Comparison of ENCODE assay signal across 10 cellular contexts in the genomic region with DNA sequence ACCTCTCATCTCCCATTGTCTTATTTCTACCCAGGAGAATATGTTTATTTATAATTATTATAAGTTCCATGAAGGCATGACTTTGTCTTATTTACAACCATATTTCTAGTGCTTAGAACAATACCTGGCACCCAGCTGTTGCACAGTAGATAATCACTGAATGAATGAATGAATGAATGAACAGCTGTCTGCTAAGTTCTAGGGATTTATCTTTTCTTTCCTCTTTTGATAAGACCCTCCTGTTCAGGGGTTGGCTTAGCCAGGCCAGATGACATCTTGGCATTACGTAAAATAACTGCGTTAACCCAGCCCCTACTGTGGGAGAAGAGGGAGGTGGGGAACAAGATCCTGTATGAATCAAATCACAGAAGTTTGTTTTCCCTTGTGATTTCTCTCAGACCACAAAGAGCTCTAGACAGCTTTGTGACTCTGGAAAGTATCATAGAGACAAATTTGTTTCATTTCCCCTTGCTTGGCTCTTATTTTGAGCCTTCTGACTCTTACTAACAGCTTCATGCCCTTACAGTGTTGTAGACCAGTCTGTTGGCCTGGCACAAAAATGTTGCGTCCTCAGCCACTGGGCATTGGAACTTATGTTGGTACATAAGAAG. TPM values are rescaled to one million over a fixed set of nuclear protein-coding genes. Genes with fewer than 3 reads are reported as not detected.
DNase-seq lines count a peak whose midpoint lies in the region; ATAC-seq and TF ChIP-seq lines count a peak whose summit lies in the region.
"Had no signal": no experiment of that assay in that cellular context is flagged by ENCODE, and none has a peak within 500 bp of the region (broad histone marks: within the 10 kb centered on the region; RNA-seq: fewer than 3 reads in every experiment).

No MANE protein-coding gene starts in this region.

- no peak overlapping the region for H3K27ac Mint-ChIP-seq in osteocyte (ENCODE audit: unreplicated experiment)

- no peaks in the 10 kb centered on the region for H3K9me3 ChIP-seq in suprapubic skin
- H3K9me3 ChIP-seq: testis had no signal

- peaks cover 18% of the 10 kb centered on the region for H3K36me3 Mint-ChIP-seq in osteocyte (ENCODE audit: unreplicated experiment)

- no peaks in the 10 kb centered on the region for H3K27me3 ChIP-seq in suprapubic skin
- H3K27me3 ChIP-seq: testis had no signal

- H3K4me1 Mint-ChIP-seq in osteocyte (ENCODE audit: unreplicated experiment): no peaks in the 10 kb centered on the region

- no peak overlapping the region for H3K4me3 Mint-ChIP-seq in osteocyte (ENCODE audit: unreplicated experiment)

- DNase-seq in GM13977 (ENCODE audit: low spot score) (peak; percentile 55), NB4 (ENCODE audit: low read depth) (peak; percentile 31), NCI-H187 treated with DMSO at 0.1 percent for 48 hours (lab: John Stamatoyannopoulos, UW) (no peak), suprapubic skin (ENCODE audit: low spot score in 2 of 2) (no peak), osteocyte (ENCODE audit: extremely low spot score, unreplicated experiment) (no peak)
- DNase-seq: NCI-H69, testis had no signal

- WGBS in suprapubic skin: 96% methylated on average over 3 of the region's 3 CpGs

- in situ Hi-C loops in GM13977 (cut with MboI; ENCODE audit: low pct_unique_long_range_greater_than_20kb, low sequenced_read_pairs, unreplicated experiment): no loop called here

- no peaks in the 10 kb centered on the region for H3K27me3 Mint-ChIP-seq in osteocyte (ENCODE audit: unreplicated experiment)

- no peaks in the 10 kb centered on the region for H3K4me1 ChIP-seq in suprapubic skin
- H3K4me1 ChIP-seq: testis had no signal

- no peaks in the 10 kb centered on the region for H3K9me3 Mint-ChIP-seq in osteocyte (ENCODE audit: unreplicated experiment)

- ATAC-seq in GM19468 (IDR thresholded peaks at IDR 0.05; ENCODE audit: extremely low read depth, unreplicated experiment) (peak; percentile 49), HG02938 (IDR thresholded peaks at IDR 0.05; ENCODE audit: unreplicated experiment) (peak; percentile 71), esophagus mucosa (no peak)

- TF ChIP-seq POLR2A in NB4 (IDR thresholded peaks at IDR 0.05; ENCODE audit: extremely low read depth, insufficient read length): no peak
- no peak for TF ChIP-seq POLR2A in suprapubic skin (IDR thresholded peaks at IDR 0.05)

- H3K4me3 ChIP-seq in NB4 (ENCODE audit: low read depth, low read length) (no peak overlapping the region), suprapubic skin (no peak overlapping the region)
- H3K4me3 ChIP-seq: testis had no signal

- H3K36me3 ChIP-seq in suprapubic skin: peaks cover 46% of the 10 kb centered on the region

- TF ChIP-seq CTCF in GM13977 (IDR thresholded peaks at IDR 0.05; ENCODE audit: extremely low read depth, insufficient read depth, missing control alignments): no peak
- TF ChIP-seq CTCF in NB4 (IDR thresholded peaks at IDR 0.05; ENCODE audit: low read depth, low read length): no peak
- no peak for TF ChIP-seq CTCF in suprapubic skin (IDR thresholded peaks at IDR 0.05)
- no peak for TF ChIP-seq CTCF in osteocyte (IDR thresholded peaks at IDR 0.05)

- H3K27ac ChIP-seq in suprapubic skin: no peak overlapping the region
- H3K27ac ChIP-seq: testis had no signal

- no peak for TF ChIP-seq EP300 in suprapubic skin (IDR thresholded peaks at IDR 0.05)

RNA-seq across cellular contexts. Expression of a gene that starts 8.4 kb away (rescaled TPM):
- total RNA-seq in esophagus mucosa (7.3 TPM), suprapubic skin (10 to 100 TPM; 18.4 to 61.1 (median 22.1) TPM), osteocyte (25.3 and 28.6 TPM in 2 replicates)

RNA-seq across cellular contexts. Expression of a gene that starts 27.2 kb away (rescaled TPM):
- 3.6 TPM for total RNA-seq in esophagus mucosa
- total RNA-seq in suprapubic skin: 10 to 100 TPM; 15.2 to 41.1 (median 26.8) TPM
- total RNA-seq in osteocyte: 27.1 and 30.8 TPM in 2 replicates

Comparison
In these comparisons a context has a peak if more than half of its experiments do, and no peak if none do; other contexts are left out.
1. DNase-seq: peak in GM13977 (single experiment) and NB4 (single experiment); none in NCI-H187 treated with DMSO at 0.1 percent for 48 hours (single experiment), suprapubic skin (0 of 2) and osteocyte (single experiment).